34 cellular contexts compared by ENCODE assay signal in genomic region chr18:7937268-7937667, GRCh38.
"Had no signal": no experiment of that assay in that cellular context is flagged by ENCODE, and none has a peak within 500 bp of the region (broad histone marks: within the 10 kb centered on the region; RNA-seq: fewer than 3 reads in every experiment).

No MANE protein-coding gene starts in this region.

- H3K9me3 ChIP-seq: adrenal gland, ascending aorta, body of pancreas, breast epithelium had no signal

- FAIRE-seq: astrocyte had no signal

- H3K36me3 ChIP-seq: adrenal gland, ascending aorta, brain microvascular endothelial cell, breast epithelium, cardiac muscle cell had no signal

- H3K27me3 ChIP-seq: adrenal gland, ascending aorta, body of pancreas, brain microvascular endothelial cell, breast epithelium, cardiac muscle cell had no signal

- DNase-seq: activated effector memory CD4-positive, alpha-beta T cell treated with anti-CD3 and anti-CD28 coated beads, Interleukin-2, amount 50 U/mL, for 16 hours; activated effector memory CD4-positive, alpha-beta T cell treated with Interleukin-2 at 50 U/mL for 16 hours; activated gamma-delta T cell; activated gamma-delta T cell treated with Interleukin-2 at 50 U/mL for 16 hours; activated naive CD4-positive, alpha-beta T cell; activated naive CD4-positive, alpha-beta T cell treated with anti-CD3 and anti-CD28 coated beads for 36 hours; activated naive CD4-positive, alpha-beta T cell treated with anti-CD3 and anti-CD28 coated beads, Interleukin-2, amount 10 ng/mL, durations not matched to agents 7 days and 5 days; activated naive CD4-positive, alpha-beta T cell treated with anti-CD3 and anti-CD28 coated beads, Interleukin-2, amount 50 U/mL, for 16 hours; activated naive CD4-positive, alpha-beta T cell treated with Interleukin-2 at 50 U/mL for 16 hours; activated naive CD8-positive, alpha-beta T cell treated with anti-CD3 and anti-CD28 coated beads for 36 hours; activated naive CD8-positive, alpha-beta T cell treated with anti-CD3 and anti-CD28 coated beads, Interleukin-2, amount 10 ng/mL, durations not matched to agents 7 days and 5 days; activated naive CD8-positive, alpha-beta T cell treated with anti-CD3 and anti-CD28 coated beads, Interleukin-2, amount 50 U/mL, for 24 hours; activated T-cell treated with anti-CD3 and anti-CD28 coated beads for 4 hours; activated T-cell treated with anti-CD3 and anti-CD28 coated beads, Interleukin-2, amount 50 U/mL, for 1 hour; activated T-cell treated with anti-CD3 and anti-CD28 coated beads, Interleukin-2, amount 50 U/mL, for 24 hours; activated T-cell treated with anti-CD3 and anti-CD28 coated beads, Interleukin-2, amount 50 U/mL, for 4 hours; activated T-cell treated with anti-CD3 and anti-CD28 coated beads, Interleukin-2, amount 50 U/mL, for 48 hours; activated T-cell treated with anti-CD3 and anti-CD28 coated beads, Interleukin-2, amount 50 U/mL, for 72 hours; adrenal gland; amniotic stem cell; amygdala; anterior cingulate cortex; aorta; body of pancreas; brain microvascular endothelial cell; caudate nucleus; central memory CD4-positive, alpha-beta T cell; cerebellar nuclear complex had no signal

- H3K27ac ChIP-seq: adrenal gland, ascending aorta, body of pancreas, brain microvascular endothelial cell, breast epithelium, cardiac muscle cell had no signal

- ATAC-seq: activated naive CD4-positive, alpha-beta T cell treated with anti-CD3 and anti-CD28 coated beads, Interleukin-2, amount 50 U/mL, for 72 hours; activated naive CD8-positive, alpha-beta T cell treated with anti-CD3 and anti-CD28 coated beads, Interleukin-2, amount 50 U/mL, for 24 hours; activated T-cell treated with anti-CD3 and anti-CD28 coated beads, Interleukin-2, amount 50 U/mL, for 4 hours; activated T-cell treated with anti-CD3 and anti-CD28 coated beads, Interleukin-2, amount 50 U/mL, for 72 hours; activated T-helper 17 cell treated with anti-CD3 and anti-CD28 coated beads, Interleukin-2, amount 50 U/mL, for 72 hours; body of pancreas had no signal

- H3K4me1 ChIP-seq: adrenal gland, ascending aorta, breast epithelium had no signal

- H3K4me3 ChIP-seq: adrenal gland, ascending aorta, body of pancreas, breast epithelium, cardiac muscle cell had no signal
